ENCODE assay signal across 8 cellular contexts in the genomic region with DNA sequence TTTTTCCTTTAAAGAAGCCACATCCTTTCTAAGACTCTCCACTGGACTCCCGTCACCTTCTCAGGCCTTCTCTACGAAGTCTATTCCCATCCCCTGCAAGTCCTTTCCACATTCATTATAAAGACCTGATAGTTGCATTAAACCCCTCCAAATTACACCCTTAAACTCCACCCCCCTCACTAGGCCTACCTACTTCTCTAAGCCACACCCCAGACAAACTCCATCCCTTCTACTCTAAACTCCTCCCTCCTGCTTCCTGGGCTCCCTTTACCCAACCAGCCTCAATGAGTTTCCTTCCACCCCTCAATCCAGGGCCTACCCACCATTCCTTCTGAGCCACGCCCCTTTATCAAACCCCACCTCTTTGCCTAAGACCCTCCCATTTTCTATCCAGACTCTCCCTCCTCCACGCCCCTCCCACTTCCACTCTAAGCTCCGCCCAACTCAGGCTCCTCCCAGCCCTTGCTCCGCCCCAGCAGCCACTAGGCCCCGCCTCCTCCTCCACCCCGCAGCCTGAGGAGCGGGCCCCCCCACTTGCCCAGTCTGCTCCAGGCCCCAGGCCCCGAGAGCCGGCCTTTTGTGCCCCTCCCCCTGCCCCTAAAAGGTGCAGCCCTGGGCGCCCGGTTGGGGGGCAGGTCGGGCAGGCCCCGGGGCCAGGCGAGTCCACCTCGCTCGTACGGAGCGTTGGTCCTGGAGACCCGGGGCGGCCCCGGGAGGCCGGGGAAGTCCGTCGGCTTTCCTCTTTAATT. TPM values are rescaled to one million over a fixed set of nuclear protein-coding genes. Genes with fewer than 3 reads are reported as not detected.
DNase-seq lines count a peak whose midpoint lies in the region; FAIRE-seq and TF ChIP-seq lines count a peak whose summit lies in the region.

No MANE protein-coding gene starts in this region.

- TF ChIP-seq POLR2A in H54 (IDR thresholded peaks at IDR 0.05; ENCODE audit: low read depth, low read length): no peak; the same call in 1 of the 2 replicates

- H3K36me3 ChIP-seq in neuron (ENCODE audit: insufficient read depth, low read length): peaks cover 31% of the 10 kb centered on the region

- H3K27me3 ChIP-seq in neuron (ENCODE audit: insufficient read depth, low read length): no peaks in the 10 kb centered on the region

- peak; percentile 99 for DNase-seq in ELF-1 (ENCODE audit: low read depth, low spot score)
- peak; percentile 98 for DNase-seq in H54 (ENCODE audit: insufficient read length, low spot score)
- DNase-seq in M059J (ENCODE audit: low read depth): peak; percentile 91
- peak; percentile 87 to 90 for DNase-seq in SHP77 (lab: John Stamatoyannopoulos, UW)
- peak; percentile 74 for DNase-seq in activated gamma-delta T cell (lab: John Stamatoyannopoulos, UW)
- DNase-seq in foreskin fibroblast: peak; percentile 91 to 97
- DNase-seq in stromal cell of bone marrow (ENCODE audit: low read depth): peak; percentile 87

- peak; percentile 23 for FAIRE-seq in H54 (lab: Jason Lieb, UNC)

- TF ChIP-seq CTCF in foreskin fibroblast (IDR thresholded peaks at IDR 0.05; ENCODE audit: low read depth, low read length): no peak

- H3K4me3 ChIP-seq in foreskin fibroblast (ENCODE audit: low read depth in 1 of 2, low read length in 2 of 2) (peak overlapping the region; percentile 82 to 96), neuron (ENCODE audit: low read length) (peak overlapping the region; percentile 81)

- peaks cover 10% of the 10 kb centered on the region for H3K4me1 ChIP-seq in neuron (ENCODE audit: insufficient read depth, low read length)

- H3K9me3 ChIP-seq in neuron (ENCODE audit: low read length): peaks cover 6% of the 10 kb centered on the region

- H2AFZ ChIP-seq in neuron (ENCODE audit: low read depth, low read length): peak overlapping the region; percentile 49

RNA-seq across cellular contexts. Expression of a gene that starts 0.4 kb away (rescaled TPM):
- 0.81 and 6.3 TPM in 2 replicates for total RNA-seq in M059J (2014; rRNA removed; shearing (Covaris generic))

RNA-seq across cellular contexts. Expression of a gene that starts 1.2 kb away (rescaled TPM):
- total RNA-seq in M059J (2014; rRNA removed; shearing (Covaris generic)): 11.7 and 14.7 TPM in 2 replicates

RNA-seq across cellular contexts. Expression of a gene that starts 6.6 kb away (rescaled TPM):
- total RNA-seq in M059J (2014; rRNA removed; shearing (Covaris generic)): 1.4 and 2.5 TPM in 2 replicates

RNA-seq across cellular contexts. Expression of a gene that starts 18.2 kb away (rescaled TPM):
- total RNA-seq in M059J (2014; rRNA removed; shearing (Covaris generic)): 1.6 and 4.3 TPM in 2 replicates

RNA-seq across cellular contexts. Expression of a gene that starts 25.5 kb away (rescaled TPM):
- total RNA-seq in M059J (2014; rRNA removed; shearing (Covaris generic)): 2.2 and 5.1 TPM in 2 replicates

Comparison
In these comparisons a context has a peak if more than half of its experiments do, and no peak if none do; other contexts are left out.
1. Peak in every context shown above with its lines: DNase-seq and H3K4me3 ChIP-seq.